Comparison of ENCODE assay signal across 1 cellular context in the genomic region with DNA sequence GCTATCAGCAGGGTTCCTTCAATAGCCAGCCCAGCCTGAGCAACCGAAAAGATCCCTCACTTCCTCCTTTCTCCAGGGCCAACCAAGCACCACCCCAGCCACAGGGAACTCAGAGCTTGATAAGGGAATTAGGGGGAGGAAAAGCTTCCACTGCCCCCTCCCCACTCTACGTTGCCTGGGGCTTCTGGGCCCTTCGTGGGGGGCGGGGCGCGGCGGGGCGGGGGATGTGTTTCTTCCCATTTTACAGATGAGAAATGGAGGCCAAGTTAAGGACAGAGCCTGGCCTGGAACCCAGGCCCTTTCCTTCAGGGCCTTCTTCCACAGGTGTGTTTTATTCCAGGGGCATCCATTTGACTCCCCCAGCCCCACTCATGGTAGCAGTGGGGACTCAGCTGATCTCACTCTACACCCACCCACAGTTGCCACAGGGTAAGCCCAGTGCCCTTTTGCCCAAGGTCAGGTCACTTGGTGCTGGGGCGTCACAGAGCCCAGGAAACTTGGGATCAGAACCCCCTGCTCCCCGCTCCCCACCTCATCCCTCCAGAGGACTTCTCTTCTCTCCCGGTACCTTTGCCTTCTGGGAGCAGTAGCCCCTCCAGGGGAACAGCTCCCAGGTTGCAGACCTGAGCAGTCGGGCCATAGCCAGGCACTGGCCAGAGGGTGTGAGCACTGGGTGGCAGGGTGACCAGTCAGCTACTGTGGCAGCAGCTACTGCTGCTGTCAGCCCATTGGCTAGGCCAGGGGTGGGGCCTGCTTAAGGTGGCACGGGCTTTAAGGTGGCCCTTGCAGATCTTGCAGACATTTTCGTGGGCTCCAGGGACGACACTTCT.
TF ChIP-seq lines count a peak whose summit lies in the region.

Gene LDHD (minus strand): TSS at position 700 of the 830 bp plus-strand sequence. CDS start 60 bp downstream, at position 640.

TF ChIP-seq in HepG2, 621 proteins besides CTCF, POLR2A, EP300 and RAD21 (continued from another document and continues in another):
- TF ChIP-seq ZNF318 (CRISPR knock-in tag; IDR thresholded peaks at IDR 0.05) (peak; percentile 59; the same call in 1 of the 2 replicates), FOSL2 (CRISPR knock-in tag; IDR thresholded peaks at IDR 0.05) (peak; percentile 59; the same call in 1 of the 2 replicates), XRCC5 (optimal IDR thresholded peaks at IDR 0.05; ENCODE audit: low read length) (peak; percentile 90), ZNF749 (CRISPR knock-in tag; IDR thresholded peaks at IDR 0.05; ENCODE audit: borderline replicate concordance) (no peak), ZNF160 (CRISPR knock-in tag; IDR thresholded peaks at IDR 0.05) (no peak), ZKSCAN1 (IDR thresholded peaks at IDR 0.05; ENCODE audit: low read length) (no peak), FOXA1 (IDR thresholded peaks at IDR 0.05) (no peak), FOXA1 (CRISPR knock-in tag; IDR thresholded peaks at IDR 0.05) (no peak), GZF1 (CRISPR knock-in tag; IDR thresholded peaks at IDR 0.05) (peak; percentile 44; the same call in 1 of the 2 replicates), FOXK1 (CRISPR knock-in tag; IDR thresholded peaks at IDR 0.05; ENCODE audit: borderline replicate concordance, low read depth) (no peak), ATF3 (CRISPR knock-in tag; IDR thresholded peaks at IDR 0.05) (no peak), ZNF670 (CRISPR knock-in tag; IDR thresholded peaks at IDR 0.05; ENCODE audit: borderline replicate concordance) (0 out of 2 replicates have a peak, but pooled peaks have one; percentile 46), ZBTB34 (CRISPR knock-in tag; IDR thresholded peaks at IDR 0.05) (0 out of 2 replicates have a peak, but pooled peaks have one; percentile 15), ETV6 (CRISPR knock-in tag; conservative IDR thresholded peaks at IDR 0.05) (0 out of 2 replicates have a peak, but pooled peaks have one; percentile 22), ZNF292 (CRISPR knock-in tag; IDR thresholded peaks at IDR 0.05; ENCODE audit: borderline replicate concordance, low read depth) (peak; percentile 97), KDM1A (CRISPR knock-in tag; IDR thresholded peaks at IDR 0.05) (0 out of 2 replicates have a peak, but pooled peaks have one; percentile 47), ATM (IDR thresholded peaks at IDR 0.05; ENCODE audit: borderline replicate concordance) (no peak), ZNF138 (CRISPR knock-in tag; IDR thresholded peaks at IDR 0.05; ENCODE audit: low read depth) (no peak), MYNN (CRISPR knock-in tag; IDR thresholded peaks at IDR 0.05; ENCODE audit: low read depth) (no peak), GMEB2 (CRISPR knock-in tag; IDR thresholded peaks at IDR 0.05; ENCODE audit: low read depth) (no peak), ATF4 (CRISPR knock-in tag; IDR thresholded peaks at IDR 0.05) (no peak), ZNF577 (CRISPR knock-in tag; IDR thresholded peaks at IDR 0.05; ENCODE audit: borderline replicate concordance, low read depth) (no peak), ZNF547 (CRISPR knock-in tag; IDR thresholded peaks at IDR 0.05) (peak; percentile 65; the same call in 1 of the 2 replicates), ZNF441 (CRISPR knock-in tag; IDR thresholded peaks at IDR 0.05; ENCODE audit: borderline replicate concordance) (no peak; the same call in 1 of the 2 replicates), RBAK (CRISPR knock-in tag; IDR thresholded peaks at IDR 0.05) (0 out of 2 replicates have a peak, but pooled peaks have one; percentile 60), MAZ (IDR thresholded peaks at IDR 0.05; ENCODE audit: borderline replicate concordance, low read depth, low read length) (no peak; the same call in 1 of the 2 replicates), MAZ (CRISPR knock-in tag; IDR thresholded peaks at IDR 0.05; ENCODE audit: low read depth) (peak; percentile 27; the same call in 1 of the 2 replicates), AGO1 (IDR thresholded peaks at IDR 0.05; ENCODE audit: low read depth, low read length, poor library complexity, severe bottlenecking) (no peak), ZNF333 (CRISPR knock-in tag; IDR thresholded peaks at IDR 0.05; ENCODE audit: borderline replicate concordance) (no peak), PRPF4 (IDR thresholded peaks at IDR 0.05; ENCODE audit: low read depth, low read length, poor library complexity, severe bottlenecking) (no peak), ADNP (CRISPR knock-in tag; IDR thresholded peaks at IDR 0.05) (0 out of 2 replicates have a peak, but pooled peaks have one; percentile 11), HOXA3 (CRISPR knock-in tag; IDR thresholded peaks at IDR 0.05) (peak; percentile 52; the same call in 1 of the 2 replicates), SNAPC5 (CRISPR knock-in tag; IDR thresholded peaks at IDR 0.05; ENCODE audit: borderline replicate concordance) (no peak), TMF1 (CRISPR knock-in tag; IDR thresholded peaks at IDR 0.05; ENCODE audit: low read depth) (no peak), JUND (CRISPR knock-in tag; IDR thresholded peaks at IDR 0.05) (no peak)
- TF ChIP-seq, protein P1, sequence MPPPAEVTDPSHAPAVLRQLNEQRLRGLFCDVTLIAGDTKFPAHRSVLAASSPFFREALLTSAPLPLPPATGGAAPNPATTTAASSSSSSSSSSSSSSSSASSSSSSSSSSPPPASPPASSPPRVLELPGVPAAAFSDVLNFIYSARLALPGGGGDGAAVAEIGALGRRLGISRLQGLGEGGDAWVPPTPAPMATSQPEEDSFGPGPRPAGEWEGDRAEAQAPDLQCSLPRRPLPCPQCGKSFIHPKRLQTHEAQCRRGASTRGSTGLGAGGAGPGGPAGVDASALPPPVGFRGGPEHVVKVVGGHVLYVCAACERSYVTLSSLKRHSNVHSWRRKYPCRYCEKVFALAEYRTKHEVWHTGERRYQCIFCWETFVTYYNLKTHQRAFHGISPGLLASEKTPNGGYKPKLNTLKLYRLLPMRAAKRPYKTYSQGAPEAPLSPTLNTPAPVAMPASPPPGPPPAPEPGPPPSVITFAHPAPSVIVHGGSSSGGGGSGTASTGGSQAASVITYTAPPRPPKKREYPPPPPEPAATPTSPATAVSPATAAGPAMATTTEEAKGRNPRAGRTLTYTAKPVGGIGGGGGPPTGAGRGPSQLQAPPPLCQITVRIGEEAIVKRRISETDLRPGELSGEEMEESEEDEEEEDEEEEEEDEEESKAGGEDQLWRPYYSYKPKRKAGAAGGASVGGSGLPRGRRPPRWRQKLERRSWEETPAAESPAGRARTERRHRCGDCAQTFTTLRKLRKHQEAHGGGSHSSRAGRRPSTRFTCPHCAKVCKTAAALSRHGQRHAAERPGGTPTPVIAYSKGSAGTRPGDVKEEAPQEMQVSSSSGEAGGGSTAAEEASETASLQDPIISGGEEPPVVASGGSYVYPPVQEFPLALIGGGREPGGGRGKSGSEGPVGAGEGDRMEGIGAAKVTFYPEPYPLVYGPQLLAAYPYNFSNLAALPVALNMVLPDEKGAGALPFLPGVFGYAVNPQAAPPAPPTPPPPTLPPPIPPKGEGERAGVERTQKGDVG (CRISPR knock-in tag; IDR thresholded peaks at IDR 0.05; ENCODE audit: borderline replicate concordance), result no peak
- TF ChIP-seq, protein P2, sequence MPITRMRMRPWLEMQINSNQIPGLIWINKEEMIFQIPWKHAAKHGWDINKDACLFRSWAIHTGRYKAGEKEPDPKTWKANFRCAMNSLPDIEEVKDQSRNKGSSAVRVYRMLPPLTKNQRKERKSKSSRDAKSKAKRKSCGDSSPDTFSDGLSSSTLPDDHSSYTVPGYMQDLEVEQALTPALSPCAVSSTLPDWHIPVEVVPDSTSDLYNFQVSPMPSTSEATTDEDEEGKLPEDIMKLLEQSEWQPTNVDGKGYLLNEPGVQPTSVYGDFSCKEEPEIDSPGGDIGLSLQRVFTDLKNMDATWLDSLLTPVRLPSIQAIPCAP (CRISPR knock-in tag; IDR thresholded peaks at IDR 0.05; ENCODE audit: low read depth), result no peak
- TF ChIP-seq, protein P3, sequence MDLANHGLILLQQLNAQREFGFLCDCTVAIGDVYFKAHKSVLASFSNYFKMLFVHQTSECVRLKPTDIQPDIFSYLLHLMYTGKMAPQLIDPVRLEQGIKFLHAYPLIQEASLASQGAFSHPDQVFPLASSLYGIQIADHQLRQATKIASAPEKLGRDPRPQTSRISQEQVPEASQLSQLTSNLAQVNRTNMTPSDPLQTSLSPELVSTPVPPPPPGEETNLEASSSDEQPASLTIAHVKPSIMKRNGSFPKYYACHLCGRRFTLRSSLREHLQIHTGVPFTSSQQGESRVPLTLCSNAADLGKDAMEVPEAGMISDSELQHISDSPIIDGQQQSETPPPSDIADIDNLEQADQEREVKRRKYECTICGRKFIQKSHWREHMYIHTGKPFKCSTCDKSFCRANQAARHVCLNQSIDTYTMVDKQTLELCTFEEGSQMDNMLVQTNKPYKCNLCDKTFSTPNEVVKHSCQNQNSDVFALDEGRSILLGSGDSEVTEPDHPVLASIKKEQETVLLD (CRISPR knock-in tag; IDR thresholded peaks at IDR 0.05; ENCODE audit: low read depth), result no peak
